In the genomic region with DNA sequence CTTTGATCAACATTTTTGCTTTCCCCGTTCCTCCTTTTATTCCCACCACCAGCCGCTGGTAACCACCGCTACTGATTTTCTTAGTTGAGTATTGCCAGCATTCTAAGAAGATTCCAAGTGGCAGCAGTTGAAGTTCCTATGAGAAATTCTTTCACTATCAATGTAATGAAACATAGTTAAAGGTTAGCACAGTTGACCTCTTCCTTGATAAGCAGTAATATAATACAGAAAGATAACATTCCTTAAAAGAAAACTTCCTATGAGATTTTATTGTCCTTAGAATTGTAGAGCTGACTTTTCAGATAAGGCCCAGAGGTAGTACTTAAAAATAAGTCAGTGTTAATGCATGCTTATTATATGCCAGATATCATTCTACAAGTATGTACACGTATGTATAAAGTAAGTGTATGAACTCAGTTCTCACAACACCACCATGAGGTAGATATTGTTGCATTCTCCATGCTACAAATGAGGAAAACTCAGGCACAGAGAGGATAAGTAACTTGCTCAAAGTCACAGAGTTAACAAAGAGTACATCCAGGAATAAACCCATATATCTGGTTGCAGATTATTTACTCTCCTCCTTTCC, we compare ENCODE assay signal across 27 cellular contexts. TPM values are rescaled to one million over a fixed set of nuclear protein-coding genes. Genes with fewer than 3 reads are reported as not detected.
DNase-seq lines count a peak whose midpoint lies in the region; ATAC-seq, FAIRE-seq and TF ChIP-seq lines count a peak whose summit lies in the region.
"Had no signal": no experiment of that assay in that cellular context is flagged by ENCODE, and none has a peak within 500 bp of the region (broad histone marks: within the 10 kb centered on the region; RNA-seq: fewer than 3 reads in every experiment).

No MANE protein-coding gene starts in this region.

- H3K9me2 ChIP-seq in HCT116 (ENCODE audit: insufficient read depth): no peaks in the 10 kb centered on the region

- H3K79me2 ChIP-seq in HCT116 (ENCODE audit: insufficient read depth, low read length): peaks cover 100% of the 10 kb centered on the region
- H3K79me2 ChIP-seq in astrocyte (ENCODE audit: insufficient read depth, low read length): peaks cover 99% of the 10 kb centered on the region

- no peaks in the 10 kb centered on the region for H3K27me3 Mint-ChIP-seq in astrocyte (ENCODE audit: low read depth, unreplicated experiment)
- no peaks in the 10 kb centered on the region for H3K27me3 Mint-ChIP-seq in mesothelial cell of epicardium (ENCODE audit: low read depth)
- H3K27me3 Mint-ChIP-seq in stimulated activated naive CD8-positive, alpha-beta T cell treated with anti-CD3 and anti-CD28 coated beads, Interleukin-15, amount 100 ng/mL, for 72 hours: no peaks in the 10 kb centered on the region
- H3K27me3 Mint-ChIP-seq: activated naive CD4-positive, alpha-beta T cell treated with anti-CD3 and anti-CD28 coated beads, Interleukin-2, amount 10 ng/mL, durations not matched to agents 7 days and 5 days; memory B cell; naive B cell; T-cell had no signal

- TF ChIP-seq POLR2A in HCT116 (IDR thresholded peaks at IDR 0.05; ENCODE audit: borderline replicate concordance, extremely low read depth, insufficient read depth, insufficient read length): no peak

- TF ChIP-seq CTCF in A673 (conservative IDR thresholded peaks at IDR 0.05; ENCODE audit: low read depth, low read length) (no peak), HCT116 (IDR thresholded peaks at IDR 0.05 in 2 of 3, conservative IDR thresholded peaks at IDR 0.05 in 1 of 3; ENCODE audit: borderline replicate concordance in 1 of 3, insufficient read depth in 1 of 3, low read depth in 2 of 3, low read length in 2 of 3) (no peak), astrocyte (IDR thresholded peaks at IDR 0.05; ENCODE audit: insufficient read depth, low read depth, low read length) (no peak), mesothelial cell of epicardium (IDR thresholded peaks at IDR 0.05; ENCODE audit: unreplicated experiment) (no peak)

- no peak for FAIRE-seq in astrocyte (lab: Jason Lieb, UNC)
- FAIRE-seq: H1 had no signal

- intact Hi-C loops in A673 (cut with micrococcal nuclease; ENCODE audit: unreplicated experiment) (no loop called here), HCT116 (cut with micrococcal nuclease) (no loop called here)

- RAD21 ChIA-PET in HCT116 (lab: Charles Lee; ENCODE audit: low non-redundant PET in 1 of 2, low total read pairs in 2 of 2, uncharacterized antibody in 2 of 2, unreplicated experiment in 2 of 2): no interaction called here

- H3K4me2 ChIP-seq in HCT116 (ENCODE audit: low read length): peak overlapping the region; percentile 36
- H3K4me2 ChIP-seq in astrocyte (ENCODE audit: low read length): peak overlapping the region; percentile 8
- H3K4me2 ChIP-seq: BLaER1 treated with 17β-estradiol and CSF1 and Interleukin-3, amounts not matched to agents 10 nM and 100 nM had no signal

- BruUV-seq in A673 (replicated peaks; lab: Mats Ljungman, UMichigan): no TSS peak
- BruUV-seq in HCT116 (replicated peaks; lab: Mats Ljungman, UMichigan): no TSS peak

- H3K9ac ChIP-seq in HCT116 (ENCODE audit: low read length): peak overlapping the region; percentile 15; the same call in 1 of the 2 replicates
- H3K9ac ChIP-seq in astrocyte (ENCODE audit: low read length): no peak overlapping the region
- H3K9ac ChIP-seq: BLaER1 treated with 17β-estradiol and CSF1 and Interleukin-3, amounts not matched to agents 10 nM and 100 nM; parathyroid adenoma had no signal

- H3K27ac Mint-ChIP-seq in astrocyte (ENCODE audit: unreplicated experiment): no peak overlapping the region
- H3K27ac Mint-ChIP-seq in mesothelial cell of epicardium: peak overlapping the region; percentile 53
- H3K27ac Mint-ChIP-seq in stimulated activated naive CD8-positive, alpha-beta T cell treated with anti-CD3 and anti-CD28 coated beads, Interleukin-15, amount 100 ng/mL, for 72 hours: peak overlapping the region in 1 of 2 donors; percentile 69
- H3K27ac Mint-ChIP-seq: activated naive CD4-positive, alpha-beta T cell treated with anti-CD3 and anti-CD28 coated beads, Interleukin-2, amount 10 ng/mL, durations not matched to agents 7 days and 5 days; memory B cell; T-cell had no signal

- ATAC-seq in HCT116 (no peak), HG03442 (IDR thresholded peaks at IDR 0.05; ENCODE audit: unreplicated experiment) (no peak), HG02678 (IDR thresholded peaks at IDR 0.05; ENCODE audit: unreplicated experiment) (no peak)
- no peak for ATAC-seq in stimulated activated naive CD8-positive, alpha-beta T cell treated with anti-CD3 and anti-CD28 coated beads, Interleukin-15, amount 100 ng/mL, for 72 hours
- ATAC-seq: Right ventricle myocardium inferior, T-cell had no signal

- CTCF ChIA-PET in A673 (lab: Charles Lee) (no interaction called here), HCT116 (lab: Charles Lee) (no interaction called here)

- H3K4me3 ChIP-seq in A673 (ENCODE audit: low read depth, low read length, poor library complexity, severe bottlenecking) (no peak overlapping the region), HCT116 (replicated peaks in 1 of 2; ENCODE audit: low read depth in 1 of 2, low read length in 2 of 2) (no peak overlapping the region), astrocyte (ENCODE audit: insufficient read depth, low read depth, low read length) (no peak overlapping the region)
- H3K4me3 ChIP-seq: BLaER1 treated with 17β-estradiol and CSF1 and Interleukin-3, amounts not matched to agents 10 nM and 100 nM; esophagus muscularis mucosa; gastrocnemius medialis had no signal

- DNase-seq in A673 (ENCODE audit: low spot score) (no peak), HCT116 (ENCODE audit: low read depth, low spot score) (no peak), astrocyte (ENCODE audit: low read depth) (no peak), mesothelial cell of epicardium (ENCODE audit: low spot score in 2 of 2, unreplicated experiment in 2 of 2) (no peak), NCI-H1105 treated with DMSO at 0.1 percent for 48 hours (lab: John Stamatoyannopoulos, UW) (no peak)
- no peak for DNase-seq in stimulated activated naive CD8-positive, alpha-beta T cell treated with anti-CD3 and anti-CD28 coated beads, Interleukin-15, amount 100 ng/mL, for 72 hours
- DNase-seq: activated CD4-positive, alpha-beta T cell treated with anti-CD3 and anti-CD28 coated beads for 4 hours; activated naive CD4-positive, alpha-beta T cell treated with anti-CD3 and anti-CD28 coated beads, Interleukin-2, amount 10 ng/mL, durations not matched to agents 7 days and 5 days; activated T-cell treated with anti-CD3 and anti-CD28 coated beads, Interleukin-2, amount 50 U/mL, for 48 hours; amygdala; Calu3; caudate nucleus; EL; gastrocnemius medialis; naive B cell; NCI-H1694; NCI-H2171 treated with DMSO at 0.1 percent for 48 hours; NCI-H526 treated with DMSO at 0.1 percent for 48 hours; T-cell had no signal

- H3K4me3 Mint-ChIP-seq in astrocyte (ENCODE audit: unreplicated experiment) (no peak overlapping the region), mesothelial cell of epicardium (no peak overlapping the region)
- no peak overlapping the region for H3K4me3 Mint-ChIP-seq in stimulated activated naive CD8-positive, alpha-beta T cell treated with anti-CD3 and anti-CD28 coated beads, Interleukin-15, amount 100 ng/mL, for 72 hours
- H3K4me3 Mint-ChIP-seq: activated naive CD4-positive, alpha-beta T cell treated with anti-CD3 and anti-CD28 coated beads, Interleukin-2, amount 10 ng/mL, durations not matched to agents 7 days and 5 days; memory B cell; naive B cell; T-cell had no signal

- H3K4me1 Mint-ChIP-seq in astrocyte (ENCODE audit: low read depth, unreplicated experiment) (peaks cover 15% of the 10 kb centered on the region), mesothelial cell of epicardium (peaks cover 16% of the 10 kb centered on the region)
- H3K4me1 Mint-ChIP-seq in stimulated activated naive CD8-positive, alpha-beta T cell treated with anti-CD3 and anti-CD28 coated beads, Interleukin-15, amount 100 ng/mL, for 72 hours: peaks cover 31% of the 10 kb centered on the region

- H4K20me1 ChIP-seq in HCT116 (ENCODE audit: insufficient read depth): peaks cover 25% of the 10 kb centered on the region
- peaks cover 69% of the 10 kb centered on the region for H4K20me1 ChIP-seq in astrocyte (ENCODE audit: insufficient read depth, low read length)

- no peaks in the 10 kb centered on the region for H3K36me3 ChIP-seq in A673 (ENCODE audit: insufficient read depth, low read length, poor library complexity, severe bottlenecking)
- peaks cover 0 to 17% of the 10 kb centered on the region in 2 experiments; a peak in 2 of 4 replicates for H3K36me3 ChIP-seq in HCT116 (ENCODE audit: control insufficient read depth in 1 of 2, insufficient read depth in 2 of 2, low read length in 2 of 2)
- no peaks in the 10 kb centered on the region for H3K36me3 ChIP-seq in astrocyte (ENCODE audit: insufficient read depth, low read length)
- H3K36me3 ChIP-seq: esophagus muscularis mucosa, gastrocnemius medialis had no signal

- H3K36me3 Mint-ChIP-seq in astrocyte (ENCODE audit: low read depth, unreplicated experiment): peaks cover 8% of the 10 kb centered on the region
- peaks cover 13% of the 10 kb centered on the region for H3K36me3 Mint-ChIP-seq in mesothelial cell of epicardium

- H3K27me3 ChIP-seq in A673 (replicated peaks; ENCODE audit: insufficient read depth, low read depth, low read length, poor library complexity) (no peaks in the 10 kb centered on the region), HCT116 (ENCODE audit: insufficient read depth, low read length) (no peaks in the 10 kb centered on the region), astrocyte (ENCODE audit: insufficient read depth, low read length) (no peaks in the 10 kb centered on the region)
- H3K27me3 ChIP-seq: BLaER1 treated with 17β-estradiol and CSF1 and Interleukin-3, amounts not matched to agents 10 nM and 100 nM; esophagus muscularis mucosa; gastrocnemius medialis had no signal

- H3K9me3 Mint-ChIP-seq in astrocyte (ENCODE audit: unreplicated experiment): no peaks in the 10 kb centered on the region
- peaks cover 16% of the 10 kb centered on the region for H3K9me3 Mint-ChIP-seq in mesothelial cell of epicardium
- peaks cover 15 to 18% of the 10 kb centered on the region in 2 donors for H3K9me3 Mint-ChIP-seq in stimulated activated naive CD8-positive, alpha-beta T cell treated with anti-CD3 and anti-CD28 coated beads, Interleukin-15, amount 100 ng/mL, for 72 hours

- peak overlapping the region; percentile 17 for H3K27ac ChIP-seq in A673 (ENCODE audit: low read depth, low read length, poor library complexity, severe bottlenecking)
- H3K27ac ChIP-seq in HCT116 (ENCODE audit: low read depth, low read length): peak overlapping the region; percentile 76
- H3K27ac ChIP-seq in astrocyte (ENCODE audit: low read depth, low read length): no peak overlapping the region
- H3K27ac ChIP-seq: BLaER1 treated with 17β-estradiol and CSF1 and Interleukin-3, amounts not matched to agents 10 nM and 100 nM; esophagus muscularis mucosa; parathyroid adenoma had no signal

- POLR2A ChIA-PET in A673 (lab: Charles Lee; ENCODE audit: low non-redundant PET) (no interaction called here), HCT116 (lab: Charles Lee) (no interaction called here)

- H3K4me1 ChIP-seq in A673 (ENCODE audit: insufficient read depth, low read length, poor library complexity, severe bottlenecking) (peaks cover 32% of the 10 kb centered on the region), HCT116 (ENCODE audit: control insufficient read depth in 1 of 2, insufficient read depth in 2 of 2, low read length in 2 of 2) (peaks cover 75 to 97% of the 10 kb centered on the region in 2 experiments), astrocyte (ENCODE audit: insufficient read depth, low read length) (no peaks in the 10 kb centered on the region)

- TF ChIP-seq RAD21 in HCT116 (IDR thresholded peaks at IDR 0.05; ENCODE audit: low read depth): no peak

- H3K9me3 ChIP-seq in A673 (ENCODE audit: low read depth, low read length, poor library complexity, severe bottlenecking): no peaks in the 10 kb centered on the region
- H3K9me3 ChIP-seq in HCT116 (ENCODE audit: control insufficient read depth in 1 of 2, insufficient read depth in 1 of 2, low read depth in 1 of 2, low read length in 2 of 2): no peaks in the 10 kb centered on the region
- no peaks in the 10 kb centered on the region for H3K9me3 ChIP-seq in astrocyte (ENCODE audit: insufficient read depth, low read depth, low read length)
- H3K9me3 ChIP-seq: esophagus muscularis mucosa had no signal

- H2AFZ ChIP-seq in HCT116 (ENCODE audit: low read depth, low read length, poor library complexity, severe bottlenecking): no peak overlapping the region
- no peak overlapping the region for H2AFZ ChIP-seq in astrocyte (ENCODE audit: low read depth, low read length)
- H2AFZ ChIP-seq: parathyroid adenoma had no signal

RNA-seq across cellular contexts. Expression of gene AP3S1, which starts 15.3 kb away (rescaled TPM):
- 66.9 and 71.8 TPM in 2 replicates for total RNA-seq in A673 (2021)
- 432 TPM for total RNA-seq in HCT116 (2021; ENCODE audit: unreplicated experiment)
- 96.9 and 149 TPM in 2 replicates for polyA plus RNA-seq in HCT116 (2012)
- total RNA-seq in astrocyte: 108 and 110 TPM in 2 replicates
- 52.1 to 56.0 TPM (median 52.3 TPM) in 3 replicates for total RNA-seq in mesothelial cell of epicardium

RNA-seq across cellular contexts. Expression of gene ATG12, which starts 15.7 kb away (rescaled TPM):
- total RNA-seq in A673 (2021) (55.8 and 59.6 TPM in 2 replicates), HCT116 (2021; ENCODE audit: unreplicated experiment) (270 TPM), astrocyte (58.3 and 66.3 TPM in 2 replicates), mesothelial cell of epicardium (40.2 to 46.7 TPM (median 43.0 TPM) in 3 replicates)
- polyA plus RNA-seq in HCT116 (2012): 99.6 and 131 TPM in 2 replicates

RNA-seq across cellular contexts. Expression of gene CDO1, which starts 40.6 kb away (rescaled TPM):
- total RNA-seq in A673 (2021) (1.5 and 3.2 TPM in 2 replicates), HCT116 (2021; ENCODE audit: unreplicated experiment) (0.17 TPM), astrocyte (3.9 and 6.1 TPM in 2 replicates), mesothelial cell of epicardium (9.9 to 13.1 TPM (median 11.8 TPM) in 3 replicates)
- 0.05 TPM in 1 of 2 replicates, not detected in the other for polyA plus RNA-seq in HCT116 (2012)
- total RNA-seq: Calu3 had no signal
